ENCODE assay signal across 8 cellular contexts in genomic region chr2:10810175-10811161, GRCh38. TPM values are rescaled to one million over a fixed set of nuclear protein-coding genes. Genes with fewer than 3 reads are reported as not detected.
A peak's percentile ranks its signal among the peaks of the same experiment; 100 is the strongest.
DNase-seq lines count a peak whose midpoint lies in the region; ATAC-seq and TF ChIP-seq lines count a peak whose summit lies in the region.

No MANE protein-coding gene starts in this region.

- H3K9me3 ChIP-seq in colonic mucosa (no peaks in the 10 kb centered on the region), osteoblast (ENCODE audit: low read depth, low read length) (no peaks in the 10 kb centered on the region)

- H3K36me3 ChIP-seq in colonic mucosa (no peaks in the 10 kb centered on the region), osteoblast (ENCODE audit: insufficient read depth, low read length) (no peaks in the 10 kb centered on the region)

- H4K20me1 ChIP-seq in osteoblast (ENCODE audit: insufficient read depth, low read length): peaks cover 36% of the 10 kb centered on the region

- ATAC-seq in GM18502 (IDR thresholded peaks at IDR 0.05; ENCODE audit: poor library complexity, unreplicated experiment) (peak; percentile 41), esophagus mucosa (no peak)

- TF ChIP-seq CTCF in HFF-Myc (IDR thresholded peaks at IDR 0.05; ENCODE audit: low read depth, low read length, missing control alignments) (no peak), colonic mucosa (IDR thresholded peaks at IDR 0.05) (no peak), osteoblast (IDR thresholded peaks at IDR 0.05; ENCODE audit: extremely low read depth, low read depth, low read length) (no peak)

- no peak overlapping the region for H2AFZ ChIP-seq in osteoblast (ENCODE audit: low read length)

- H3K27ac ChIP-seq in colonic mucosa (no peak overlapping the region), osteoblast (ENCODE audit: low read depth, low read length) (peak overlapping the region; percentile 3)

- H3K4me3 ChIP-seq in HFF-Myc (replicated peaks; ENCODE audit: low read depth, low read length): peak overlapping the region; percentile 89
- peak overlapping the region; percentile 55 for H3K4me3 ChIP-seq in colonic mucosa
- H3K4me3 ChIP-seq in osteoblast (ENCODE audit: insufficient read depth, low read length): peak overlapping the region; percentile 86

- H3K4me2 ChIP-seq in osteoblast (ENCODE audit: insufficient read depth, low read length): peak overlapping the region; percentile 97

- H3K27me3 ChIP-seq in colonic mucosa: no peaks in the 10 kb centered on the region
- no peaks in the 10 kb centered on the region for H3K27me3 ChIP-seq in osteoblast (ENCODE audit: insufficient read depth, low read length)

- H3K4me1 ChIP-seq in colonic mucosa (peaks cover 4% of the 10 kb centered on the region), osteoblast (ENCODE audit: insufficient read depth, low read length) (peaks cover 25% of the 10 kb centered on the region)

- intact Hi-C loops in colonic mucosa (cut with DNase I): no loop called here

- peak overlapping the region; percentile 9 to 24 for H3K9ac ChIP-seq in colonic mucosa (ENCODE audit: low read depth in 2 of 2, low read length in 2 of 2)

- H3K79me2 ChIP-seq in osteoblast (ENCODE audit: insufficient read depth, low read length): peaks cover 66% of the 10 kb centered on the region

- no peak for DNase-seq in HFF-Myc (ENCODE audit: extremely low read depth, low read depth)
- peak; percentile 20 for DNase-seq in NCI-H69 (lab: John Stamatoyannopoulos, UW)
- DNase-seq in colonic mucosa: no peak
- peak; percentile 78 for DNase-seq in osteoblast (ENCODE audit: insufficient read length, low spot score, missing footprints)
- DNase-seq in GM19240 (ENCODE audit: insufficient read length, low spot score): no peak
- no peak for DNase-seq in NCI-H187 (lab: John Stamatoyannopoulos, UW)

RNA-seq across cellular contexts. Expression of gene PDIA6, which starts 2.1 kb away (rescaled TPM):
- total RNA-seq in colonic mucosa (100 to 1,000 TPM; 180 to 347 TPM), osteoblast (245 and 291 TPM in 2 replicates), esophagus mucosa (90.4 TPM)

Comparison
In these comparisons a context has a peak if more than half of its experiments do, and no peak if none do; other contexts are left out.
1. DNase-seq: peak in NCI-H69 (single experiment) and osteoblast (single experiment); none in HFF-Myc (single experiment), colonic mucosa (single experiment), GM19240 (single experiment) and NCI-H187 (0 of 2).
2. Peak in every context shown above with its lines, with median percentiles within 50 percentile points of each other: H3K4me3 ChIP-seq.